ENCODE assay signal across 8 cellular contexts in genomic region chr9:129458663-129459549, GRCh38.
DNase-seq lines count a peak whose midpoint lies in the region; ATAC-seq and TF ChIP-seq lines count a peak whose summit lies in the region.

No MANE protein-coding gene starts in this region.

- H3K4me3 ChIP-seq in BE2C (ENCODE audit: low read depth, low read length), result no peak overlapping the region

- intact Hi-C loops in posterior cingulate gyrus (cut with DNase I), result no loop called here

- H3K27me3 ChIP-seq in BE2C, result no peaks in the 10 kb centered on the region

- peak overlapping the region; percentile 73 for H3K27ac ChIP-seq in KOPT-K1 (ENCODE audit: low read depth, low read length, poor library complexity, severe bottlenecking)

- no peak for TF ChIP-seq CTCF in BE2C (IDR thresholded peaks at IDR 0.05; ENCODE audit: low read depth, low read length)

- H3K9me3 ChIP-seq in BE2C (no peaks in the 10 kb centered on the region), KOPT-K1 (ENCODE audit: insufficient read depth, low read length, poor library complexity, severe bottlenecking) (no peaks in the 10 kb centered on the region)

- H3K36me3 ChIP-seq in BE2C (no peaks in the 10 kb centered on the region), KOPT-K1 (ENCODE audit: insufficient read depth, low read length) (no peaks in the 10 kb centered on the region)

- no peak for ATAC-seq in HG02798 (IDR thresholded peaks at IDR 0.05; ENCODE audit: poor library complexity, unreplicated experiment)
- no peak for ATAC-seq in GM21825 (IDR thresholded peaks at IDR 0.05; ENCODE audit: unreplicated experiment)

- H3K4me1 ChIP-seq in BE2C, result peaks cover 29% of the 10 kb centered on the region

- DNase-seq in BE2C (peak; percentile 89), globus pallidus (ENCODE audit: low spot score) (peak; percentile 69), posterior cingulate gyrus (peak in 9 of 10 donors; percentile 51 to 92 (median 72)), GF-D8 (lab: John Stamatoyannopoulos, UW) (no peak)
- peak; percentile 27 to 44 for DNase-seq in activated CD4-positive, alpha-beta T cell treated with anti-CD3 and anti-CD28 coated beads, Interleukin-2, amount 50 U/mL, for 48 hours
